25 cellular contexts compared by ENCODE assay signal in genomic region chr5:6355294-6355693, GRCh38. TPM values are rescaled to one million over a fixed set of nuclear protein-coding genes. Genes with fewer than 3 reads are reported as not detected.
DNase-seq lines count a peak whose midpoint lies in the region; ATAC-seq and TF ChIP-seq lines count a peak whose summit lies in the region.
"Had no signal": no experiment of that assay in that cellular context is flagged by ENCODE, and none has a peak within 500 bp of the region (broad histone marks: within the 10 kb centered on the region; RNA-seq: fewer than 3 reads in every experiment).

No MANE protein-coding gene starts in this region.

- no peak overlapping the region for H3K4me2 ChIP-seq in H9 (ENCODE audit: insufficient read depth, insufficient read length, low read length)
- H3K4me2 ChIP-seq: BLaER1 had no signal

- no peak overlapping the region for H3K18ac ChIP-seq in H9 (ENCODE audit: insufficient read length, low read depth, low read length)

- H3K9me3 ChIP-seq in H9 (ENCODE audit: control insufficient read depth, low read depth, low read length) (no peaks in the 10 kb centered on the region), HEK293 (ENCODE audit: control insufficient read depth, insufficient read depth, low read depth, low read length) (no peaks in the 10 kb centered on the region)
- H3K9me3 ChIP-seq: BE2C, BLaER1 had no signal

- H3K14ac ChIP-seq in H9 (ENCODE audit: insufficient read depth, low read length), result no peak overlapping the region

- H4K20me1 ChIP-seq in H9 (ENCODE audit: control insufficient read depth, insufficient read depth, insufficient read length), result no peaks in the 10 kb centered on the region
- H4K20me1 ChIP-seq: BLaER1 had no signal

- no peak overlapping the region for H3K4ac ChIP-seq in H9 (ENCODE audit: low read depth, low read length)

- H2AK5ac ChIP-seq in H9 (ENCODE audit: insufficient read length, low read length), result no peak overlapping the region

- no peaks in the 10 kb centered on the region for H3K79me1 ChIP-seq in H9 (ENCODE audit: insufficient read depth, low read depth, low read length, poor library complexity, severe bottlenecking)

- peaks cover 0 to 4% of the 10 kb centered on the region in 2 experiments; a peak in 1 of 3 replicates for H3K36me3 ChIP-seq in HEK293 (ENCODE audit: control insufficient read depth in 2 of 2, insufficient read depth in 1 of 2, low read length in 2 of 2)
- H3K36me3 ChIP-seq: BE2C, BLaER1 had no signal

- TF ChIP-seq CTCF in H9 (conservative IDR thresholded peaks at IDR 0.05) (no peak), HEK293 (tag by site-specific recombination; IDR thresholded peaks at IDR 0.05) (no peak)

- no peak overlapping the region for H2BK12ac ChIP-seq in H9 (ENCODE audit: insufficient read length, low read depth, low read length)

- no peak overlapping the region for H4K5ac ChIP-seq in H9 (ENCODE audit: insufficient read length, low read depth, low read length)

- peaks cover 12% of the 10 kb centered on the region for H3K27me3 Mint-ChIP-seq in H9 (ENCODE audit: low read depth)
- peaks cover 0 to 9% of the 10 kb centered on the region in 2 donors for H3K27me3 Mint-ChIP-seq in effector memory CD8-positive, alpha-beta T cell
- H3K27me3 Mint-ChIP-seq: CD4-positive, alpha-beta memory T cell; CD4-positive, CD25-positive, alpha-beta regulatory T cell; CD8-positive, alpha-beta memory T cell had no signal

- no peak overlapping the region for H3K4me3 Mint-ChIP-seq in H9
- no peak overlapping the region for H3K4me3 Mint-ChIP-seq in stimulated activated effector memory CD8-positive, alpha-beta T cell treated with anti-CD3 and anti-CD28 coated beads, Interleukin-12 subunit alpha, Interleukin-12 subunit beta, amount 100 ng/mL, for 72 hours
- H3K4me3 Mint-ChIP-seq in effector memory CD8-positive, alpha-beta T cell, result no peak overlapping the region
- H3K4me3 Mint-ChIP-seq: CD14-positive monocyte; CD4-positive, alpha-beta memory T cell; CD4-positive, CD25-positive, alpha-beta regulatory T cell; CD8-positive, alpha-beta memory T cell had no signal

- no peaks in the 10 kb centered on the region for H3K23me2 ChIP-seq in H9 (ENCODE audit: insufficient read length, low read depth, low read length, poor library complexity, severe bottlenecking)

- CTCF ChIA-PET in HEK293 (lab: Yijun Ruan, JAX), result no interaction called here

- H3K27ac ChIP-seq in H9 (ENCODE audit: insufficient read length, low read depth, low read length) (no peak overlapping the region), HEK293 (ENCODE audit: extremely low read depth, low read depth, low read length) (no peak overlapping the region)
- H3K27ac ChIP-seq: BLaER1 had no signal

- WGBS in H9 (ENCODE audit: extremely low coverage, insufficient read length, low lambda C conversion rate), result no CpG with 5 or more reads among the region's 6 CpGs

- no peaks in the 10 kb centered on the region for H3K9me3 Mint-ChIP-seq in H9
- H3K9me3 Mint-ChIP-seq in stimulated activated effector memory CD8-positive, alpha-beta T cell treated with anti-CD3 and anti-CD28 coated beads, Interleukin-12 subunit alpha, Interleukin-12 subunit beta, amount 100 ng/mL, for 72 hours, result no peaks in the 10 kb centered on the region
- H3K9me3 Mint-ChIP-seq in effector memory CD8-positive, alpha-beta T cell, result no peaks in the 10 kb centered on the region
- H3K9me3 Mint-ChIP-seq: CD8-positive, alpha-beta memory T cell had no signal

- H3K9ac ChIP-seq in H9 (ENCODE audit: extremely low read depth, insufficient read length, low read length), result no peak overlapping the region
- H3K9ac ChIP-seq: BLaER1 had no signal

- no peaks in the 10 kb centered on the region for H3K36me3 Mint-ChIP-seq in H9 (ENCODE audit: insufficient read depth in 1 of 3, low read depth in 3 of 3)
- H3K36me3 Mint-ChIP-seq in stimulated activated effector memory CD8-positive, alpha-beta T cell treated with anti-CD3 and anti-CD28 coated beads, Interleukin-12 subunit alpha, Interleukin-12 subunit beta, amount 100 ng/mL, for 72 hours, result no peaks in the 10 kb centered on the region
- no peaks in the 10 kb centered on the region for H3K36me3 Mint-ChIP-seq in effector memory CD8-positive, alpha-beta T cell (ENCODE audit: insufficient read depth)

- H3K23ac ChIP-seq in H9 (ENCODE audit: insufficient read length, low read depth, low read length), result no peak overlapping the region

- no peak overlapping the region for H3T11ph ChIP-seq in H9 (ENCODE audit: low read length)

- H3K56ac ChIP-seq in H9 (ENCODE audit: insufficient read length, low read depth, low read length), result no peak overlapping the region

- H2BK20ac ChIP-seq in H9 (ENCODE audit: low read depth, low read length, poor library complexity, severe bottlenecking), result no peak overlapping the region

- H3K4me3 ChIP-seq in HEK293 (ENCODE audit: low read depth, low read length), result no peak overlapping the region
- H3K4me3 ChIP-seq: BLaER1, GM12878 had no signal

- no peak overlapping the region for H3K27ac Mint-ChIP-seq in H9
- H3K27ac Mint-ChIP-seq in stimulated activated effector memory CD8-positive, alpha-beta T cell treated with anti-CD3 and anti-CD28 coated beads, Interleukin-12 subunit alpha, Interleukin-12 subunit beta, amount 100 ng/mL, for 72 hours, result no peak overlapping the region
- H3K27ac Mint-ChIP-seq in effector memory CD8-positive, alpha-beta T cell, result peak overlapping the region in 1 of 2 donors; percentile 22

- H3K79me2 ChIP-seq in H9 (ENCODE audit: insufficient read depth, low read length), result no peaks in the 10 kb centered on the region

- no peaks in the 10 kb centered on the region for H3K4me1 ChIP-seq in H9 (ENCODE audit: insufficient read depth, low read length)
- no peaks in the 10 kb centered on the region for H3K4me1 ChIP-seq in HEK293 (ENCODE audit: control insufficient read depth, insufficient read depth, low read length)

- POLR2A ChIA-PET in HEK293 (lab: Yijun Ruan, JAX), result interaction anchor here (1.1 to 1.3 kb wide), 2 partner anchors 13 to 23 kb away, joined by 3 to 6 read pairs; partner anchors contain the start of gene MED10

- H2BK120ac ChIP-seq in H9 (ENCODE audit: low read depth, low read length, poor library complexity, severe bottlenecking), result no peak overlapping the region

- H3K4me1 Mint-ChIP-seq in H9, result peaks cover 8% of the 10 kb centered on the region in 2 experiments
- peaks cover 14% of the 10 kb centered on the region for H3K4me1 Mint-ChIP-seq in stimulated activated effector memory CD8-positive, alpha-beta T cell treated with anti-CD3 and anti-CD28 coated beads, Interleukin-12 subunit alpha, Interleukin-12 subunit beta, amount 100 ng/mL, for 72 hours
- H3K4me1 Mint-ChIP-seq in effector memory CD8-positive, alpha-beta T cell (ENCODE audit: low read depth in 2 of 2), result peaks cover 7 to 8% of the 10 kb centered on the region in 2 donors

- no peak overlapping the region for H4K91ac ChIP-seq in H9 (ENCODE audit: insufficient read length, low read depth, low read length)

- no peak overlapping the region for H4K8ac ChIP-seq in H9 (replicated peaks; ENCODE audit: insufficient read length, low read depth, low read length)

- H3K27me3 ChIP-seq in H9 (ENCODE audit: insufficient read depth, low read length), result no peaks in the 10 kb centered on the region
- H3K27me3 ChIP-seq: BE2C, BLaER1 had no signal

- no peak overlapping the region for H2AFZ ChIP-seq in H9 (ENCODE audit: low read length)

- H2BK15ac ChIP-seq in H9 (ENCODE audit: low read depth, low read length), result no peak overlapping the region

- DNase-seq in H9 (peak; percentile 15), mesenteric fat pad (ENCODE audit: low spot score) (peak; percentile 43)
- no peak for DNase-seq in stimulated activated effector memory CD8-positive, alpha-beta T cell treated with anti-CD3 and anti-CD28 coated beads, Interleukin-12 subunit alpha, Interleukin-12 subunit beta, amount 100 ng/mL, for 72 hours (ENCODE audit: low spot score in 2 of 2)
- no peak for DNase-seq in effector memory CD8-positive, alpha-beta T cell
- no peak for DNase-seq in stimulated activated CD4-positive, alpha-beta T cell treated with anti-CD3 and anti-CD28 coated beads, Interleukin-4, amount 100 ng/mL, for 24 hours
- no peak for DNase-seq in stimulated activated CD4-positive, alpha-beta T cell treated with anti-CD3 and anti-CD28 coated beads, Interleukin-4, amount 100 ng/mL, for 1 hour
- DNase-seq: 8988T; ACHN; BE2C; C1 segment of cervical spinal cord; CD4-positive, alpha-beta memory T cell; CD4-positive, CD25-positive, alpha-beta regulatory T cell; CD8-positive, alpha-beta memory T cell; COR-L47; DMS 273 treated with DMSO at 0.1 percent for 48 hours; DMS153; DMS53; DMS79; DND-41; EL; GDM1 had no signal

- H2BK5ac ChIP-seq in H9 (ENCODE audit: insufficient read length, low read length), result no peak overlapping the region

- peak; percentile 42 for ATAC-seq in stimulated activated effector memory CD8-positive, alpha-beta T cell treated with anti-CD3 and anti-CD28 coated beads, Interleukin-12 subunit alpha, Interleukin-12 subunit beta, amount 100 ng/mL, for 72 hours
- no peak for ATAC-seq in effector memory CD8-positive, alpha-beta T cell (replicated peaks)
- ATAC-seq: GM12878 had no signal

TF ChIP-seq in HEK293, 187 proteins besides CTCF, POLR2A, EP300 and RAD21:
- TF ChIP-seq ZIC2 (tag by site-specific recombination; IDR thresholded peaks at IDR 0.05) (peak; percentile 85), ZNF76 (tag by site-specific recombination; IDR thresholded peaks at IDR 0.05; ENCODE audit: borderline replicate concordance, low read depth) (no peak)

RNA-seq across cellular contexts. Expression of gene MED10, which starts 23.1 kb away (rescaled TPM):
- 34.6 and 35.3 TPM in 2 replicates for total RNA-seq in H9 (2021)
- 30.8 TPM for total RNA-seq in mesenteric fat pad

Comparison
In these comparisons a context has a peak if more than half of its experiments do, and no peak if none do; other contexts are left out.
1. DNase-seq: peak in H9 (single experiment) and mesenteric fat pad (single experiment); none in stimulated activated effector memory CD8-positive, alpha-beta T cell treated with anti-CD3 and anti-CD28 coated beads, Interleukin-12 subunit alpha, Interleukin-12 subunit beta, amount 100 ng/mL, for 72 hours (0 of 2), effector memory CD8-positive, alpha-beta T cell (0 of 3), stimulated activated CD4-positive, alpha-beta T cell treated with anti-CD3 and anti-CD28 coated beads, Interleukin-4, amount 100 ng/mL, for 24 hours (single experiment) and stimulated activated CD4-positive, alpha-beta T cell treated with anti-CD3 and anti-CD28 coated beads, Interleukin-4, amount 100 ng/mL, for 1 hour (single experiment).